Comparison of ENCODE assay signal across 9 cellular contexts in the genomic region with DNA sequence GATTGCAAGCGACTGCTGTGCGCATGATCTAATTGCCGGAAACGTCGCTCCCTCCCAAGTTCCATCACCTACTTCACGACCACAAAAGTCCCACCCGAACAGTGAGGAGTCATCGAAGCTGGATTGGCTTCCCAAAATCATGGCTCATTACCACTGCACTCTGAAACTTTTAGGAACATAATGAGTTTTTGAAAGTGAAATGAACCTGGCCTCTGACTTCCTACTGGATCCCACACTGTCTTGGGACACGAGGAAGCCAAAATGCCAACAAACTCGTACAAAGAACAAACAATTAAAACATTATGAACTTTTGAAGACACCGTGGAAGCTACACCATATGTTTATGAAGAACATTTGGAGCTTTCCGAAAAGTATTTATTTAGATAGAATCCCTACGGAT.
"Had no signal": no experiment of that assay in that cellular context is flagged by ENCODE, and none has a peak within 500 bp of the region (broad histone marks: within the 10 kb centered on the region; RNA-seq: fewer than 3 reads in every experiment).

No MANE protein-coding gene starts in this region.

- H3K9me3 ChIP-seq: HAP-1 had no signal

- DNase-seq: GM23248, GOT3, H7, H9, HCEC 1CT, HFFc6 had no signal

- H3K4me3 ChIP-seq: GM23248, GM23338, HAP-1 had no signal

- ATAC-seq: GM23338, HCT116 had no signal

- H3K27ac ChIP-seq: GM23248 had no signal

- H3K4me1 ChIP-seq: HAP-1 had no signal

- H3K36me3 ChIP-seq: HAP-1 had no signal
